27 cellular contexts compared by ENCODE assay signal in genomic region chr12:24977060-24977459, GRCh38. TPM values are rescaled to one million over a fixed set of nuclear protein-coding genes. Genes with fewer than 3 reads are reported as not detected.
A peak's percentile ranks its signal among the peaks of the same experiment; 100 is the strongest.
DNase-seq lines count a peak whose midpoint lies in the region; FAIRE-seq and TF ChIP-seq lines count a peak whose summit lies in the region.
"Had no signal": no experiment of that assay in that cellular context is flagged by ENCODE, and none has a peak within 500 bp of the region (broad histone marks: within the 10 kb centered on the region; RNA-seq: fewer than 3 reads in every experiment).

No MANE protein-coding gene starts in this region.

- H3K4me1 ChIP-seq in esophagus muscularis mucosa (no peaks in the 10 kb centered on the region), BE2C (no peaks in the 10 kb centered on the region)
- H3K4me1 ChIP-seq: ascending aorta, colonic mucosa had no signal

- TF ChIP-seq EP300 in esophagus muscularis mucosa (IDR thresholded peaks at IDR 0.05), result no peak

- H3K36me3 ChIP-seq in esophagus muscularis mucosa (no peaks in the 10 kb centered on the region), BE2C (no peaks in the 10 kb centered on the region)
- H3K36me3 ChIP-seq: ascending aorta, colonic mucosa, ovary had no signal

- H3K4me3 ChIP-seq in esophagus muscularis mucosa (no peak overlapping the region), BE2C (ENCODE audit: low read depth, low read length) (no peak overlapping the region)
- H3K4me3 ChIP-seq: ascending aorta, colonic mucosa, ovary, skin epidermis had no signal

- peak; percentile 37 for FAIRE-seq in GM19239 (lab: Jason Lieb, UNC)
- FAIRE-seq: urothelium cell line had no signal

- TF ChIP-seq POLR2A in esophagus muscularis mucosa (IDR thresholded peaks at IDR 0.05; ENCODE audit: low read depth), result no peak

- 59% methylated on average over 4 of the region's 4 CpGs for WGBS in esophagus muscularis mucosa

- no peak overlapping the region for H3K27ac ChIP-seq in esophagus muscularis mucosa (replicated peaks in 1 of 4)
- H3K27ac ChIP-seq: ascending aorta, colonic mucosa, ovary, skin epidermis had no signal

- H3K27me3 ChIP-seq in esophagus muscularis mucosa (no peaks in the 10 kb centered on the region), BE2C (no peaks in the 10 kb centered on the region)
- H3K27me3 ChIP-seq: ascending aorta, colonic mucosa, ovary had no signal

- H3K9me3 ChIP-seq in esophagus muscularis mucosa (peaks cover 0 to 3% (median 0%) of the 10 kb centered on the region in 4 donors), BE2C (no peaks in the 10 kb centered on the region)
- H3K9me3 ChIP-seq: ascending aorta, colonic mucosa, ovary had no signal

- DNase-seq in Ammon's horn (ENCODE audit: low spot score) (peak; percentile 27), GM19239 (ENCODE audit: insufficient read length, low spot score) (no peak), NOMO-1 (lab: John Stamatoyannopoulos, UW; ENCODE audit: unreplicated experiment in 2 of 2) (peak; percentile 26 to 62), esophagus muscularis mucosa (ENCODE audit: extremely low spot score) (peak; percentile 62), BE2C (no peak), AG08396 (ENCODE audit: low spot score) (no peak), NCI-H1930 (lab: John Stamatoyannopoulos, UW) (no peak), KG1 (lab: John Stamatoyannopoulos, UW) (no peak)
- DNase-seq: activated B cell treated with CpG ODN at 0.5 μM for 24 hours; activated CD4-positive, alpha-beta T cell treated with anti-CD3 and anti-CD28 coated beads, Interleukin-2, amount 10 ng/mL, durations not matched to agents 7 days and 5 days; activated T-cell treated with anti-CD3 and anti-CD28 coated beads, Interleukin-2, amount 50 U/mL, for 4 hours; CD8-positive, alpha-beta memory T cell; colonic mucosa; effector CD8-positive, alpha-beta T cell; EL; hypothalamus; mesenchymal stem cell; MM.1S; NCI-H1436 treated with DMSO at 0.1 percent for 48 hours; NCI-H2107; NCI-H345; ovary; stimulated activated naive CD4-positive, alpha-beta T cell had no signal

- intact Hi-C loops in esophagus muscularis mucosa (cut with DNase I), result no loop called here

- no peak for TF ChIP-seq CTCF in esophagus muscularis mucosa (IDR thresholded peaks at IDR 0.05)
- no peak for TF ChIP-seq CTCF in BE2C (IDR thresholded peaks at IDR 0.05; ENCODE audit: low read depth, low read length)

RNA-seq across cellular contexts. Expression of gene BCAT1, which starts 28.2 kb away (rescaled TPM):
- total RNA-seq in esophagus muscularis mucosa, result 10 to 100 TPM in 3 of 4 donors, 1 to 10 TPM in 1; 9.1 to 23.4 (median 14.7) TPM
- 65.1 TPM for polyA plus RNA-seq in BE2C (2012; ENCODE audit: insufficient read depth, insufficient read length, low read depth)
- total RNA-seq: HT-29 had no signal

Comparison
In these comparisons a context has a peak if more than half of its experiments do, and no peak if none do; other contexts are left out.
1. DNase-seq: peak in Ammon's horn (single experiment), NOMO-1 (2 of 2) and esophagus muscularis mucosa (single experiment); none in GM19239 (single experiment), BE2C (single experiment), AG08396 (single experiment), NCI-H1930 (0 of 2) and KG1 (single experiment).